8 cellular contexts compared by ENCODE assay signal in the genomic region with DNA sequence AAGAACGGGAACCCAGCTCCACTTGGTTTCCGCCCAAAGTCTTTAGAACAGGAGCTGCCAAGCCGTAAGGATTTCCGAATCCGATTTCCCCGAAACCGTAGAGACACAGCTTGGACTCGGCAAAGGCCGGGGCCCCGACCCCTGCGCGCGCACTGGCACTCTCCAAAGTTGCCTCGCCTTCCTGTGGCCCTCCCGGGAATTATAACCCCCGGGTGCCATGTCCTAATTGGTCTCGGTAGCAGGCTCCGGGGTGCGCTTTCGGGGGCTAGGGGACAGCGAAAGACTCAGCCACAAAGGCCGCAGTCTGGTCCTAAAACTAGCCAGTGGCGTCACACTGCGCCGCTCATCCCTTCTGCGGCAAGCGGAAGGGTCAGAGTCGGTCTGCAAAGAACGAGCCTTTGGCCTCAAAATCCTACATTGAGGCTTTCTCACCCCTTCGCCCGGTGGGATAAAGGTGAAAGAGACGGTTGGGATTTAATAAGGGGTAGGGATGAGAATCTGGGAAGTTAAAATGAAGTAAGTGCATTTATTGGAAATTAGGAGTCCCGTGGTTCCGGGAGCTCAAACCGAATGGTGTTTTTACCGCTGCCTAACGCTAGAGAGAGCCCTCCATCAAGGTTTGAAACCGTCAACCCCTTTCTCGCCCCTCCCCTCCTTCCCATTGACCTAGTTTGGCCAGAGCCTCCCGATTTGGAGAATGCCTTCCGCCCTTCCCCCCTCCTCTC. TPM values are rescaled to one million over a fixed set of nuclear protein-coding genes. Genes with fewer than 3 reads are reported as not detected.
A peak's percentile ranks its signal among the peaks of the same experiment; 100 is the strongest.
DNase-seq lines count a peak whose midpoint lies in the region; ATAC-seq and TF ChIP-seq lines count a peak whose summit lies in the region.

No MANE protein-coding gene starts in this region.

- ATAC-seq in HG02798 (IDR thresholded peaks at IDR 0.05; ENCODE audit: poor library complexity, unreplicated experiment): peak; percentile 69
- peak; percentile 72 for ATAC-seq in body of pancreas
- no peak for ATAC-seq in HG03457 (IDR thresholded peaks at IDR 0.05; ENCODE audit: unreplicated experiment)

- no peaks in the 10 kb centered on the region for H3K27me3 Mint-ChIP-seq in T-helper 1 cell treated with Interleukin-12 subunit alpha and Interleukin-12 subunit beta and Interleukin-4 antibody, amounts not matched to agents 30 μg/mL and 1 μg/mL, for 36 hours (ENCODE audit: low read depth)

- peaks cover 45% of the 10 kb centered on the region for H3K4me1 ChIP-seq in body of pancreas

- peaks cover 12% of the 10 kb centered on the region for H3K36me3 Mint-ChIP-seq in T-helper 1 cell treated with Interleukin-12 subunit alpha and Interleukin-12 subunit beta and Interleukin-4 antibody, amounts not matched to agents 30 μg/mL and 1 μg/mL, for 36 hours (ENCODE audit: low read depth)

- 1 to 3% methylated on average over 41 of the region's 41 CpGs for WGBS in body of pancreas, 2 donors

- no peaks in the 10 kb centered on the region for H3K27me3 ChIP-seq in body of pancreas

- no peaks in the 10 kb centered on the region for H3K9me3 Mint-ChIP-seq in T-helper 1 cell treated with Interleukin-12 subunit alpha and Interleukin-12 subunit beta and Interleukin-4 antibody, amounts not matched to agents 30 μg/mL and 1 μg/mL, for 36 hours

- DNase-seq in NCI-H146 (lab: John Stamatoyannopoulos, UW) (peak; percentile 63), body of pancreas (peak; percentile 88 to 94 (median 91)), hypothalamus (lab: John Stamatoyannopoulos, UW) (peak in 50 of 51 donors; percentile 38 to 92 (median 76)), pulmonary artery endothelial cell (ENCODE audit: low read depth, low spot score) (peak; percentile 71)

- H3K4me1 Mint-ChIP-seq in T-helper 1 cell treated with Interleukin-12 subunit alpha and Interleukin-12 subunit beta and Interleukin-4 antibody, amounts not matched to agents 30 μg/mL and 1 μg/mL, for 36 hours (ENCODE audit: low read depth): peaks cover 54% of the 10 kb centered on the region

- H3K36me3 ChIP-seq in body of pancreas (replicated peaks in 1 of 2; ENCODE audit: insufficient read depth in 1 of 2, low read depth in 2 of 2): no peaks in the 10 kb centered on the region

- intact Hi-C loops in body of pancreas (cut with DNase I): loop anchor here (5.0 kb wide), 1 partner anchor 1219 kb away; no protein-coding TSS in a partner anchor

- TF ChIP-seq POLR2A in body of pancreas (IDR thresholded peaks at IDR 0.05): peak; percentile 15 to 47 (median 42)

- H3K9me3 ChIP-seq in body of pancreas: no peaks in the 10 kb centered on the region

- H3K4me3 ChIP-seq in GM08714 (ENCODE audit: low read length) (peak overlapping the region; percentile 50; the same call in 1 of the 2 replicates), body of pancreas (peak overlapping the region in 1 of 2 donors; percentile 27)

- H3K27ac Mint-ChIP-seq in T-helper 1 cell treated with Interleukin-12 subunit alpha and Interleukin-12 subunit beta and Interleukin-4 antibody, amounts not matched to agents 30 μg/mL and 1 μg/mL, for 36 hours: peak overlapping the region; percentile 82

- peak overlapping the region; percentile 95 for H3K4me3 Mint-ChIP-seq in T-helper 1 cell treated with Interleukin-12 subunit alpha and Interleukin-12 subunit beta and Interleukin-4 antibody, amounts not matched to agents 30 μg/mL and 1 μg/mL, for 36 hours

- TF ChIP-seq CTCF in body of pancreas (IDR thresholded peaks at IDR 0.05): peak; percentile 56 to 95 (median 87)

- peak overlapping the region; percentile 89 to 99 (median 99) for H3K27ac ChIP-seq in body of pancreas

RNA-seq across cellular contexts. Expression of a gene that starts 6.7 kb away (rescaled TPM):
- total RNA-seq in body of pancreas (10 to 100 TPM; 45.7 to 53.4 TPM), pulmonary artery endothelial cell (5.1 and 10.4 TPM in 2 replicates)

RNA-seq across cellular contexts. Expression of a gene that starts 36.2 kb away (rescaled TPM):
- total RNA-seq in body of pancreas (not detected), pulmonary artery endothelial cell (0.07 TPM in 1 of 2 replicates, not detected in the other)
